In the genomic region with DNA sequence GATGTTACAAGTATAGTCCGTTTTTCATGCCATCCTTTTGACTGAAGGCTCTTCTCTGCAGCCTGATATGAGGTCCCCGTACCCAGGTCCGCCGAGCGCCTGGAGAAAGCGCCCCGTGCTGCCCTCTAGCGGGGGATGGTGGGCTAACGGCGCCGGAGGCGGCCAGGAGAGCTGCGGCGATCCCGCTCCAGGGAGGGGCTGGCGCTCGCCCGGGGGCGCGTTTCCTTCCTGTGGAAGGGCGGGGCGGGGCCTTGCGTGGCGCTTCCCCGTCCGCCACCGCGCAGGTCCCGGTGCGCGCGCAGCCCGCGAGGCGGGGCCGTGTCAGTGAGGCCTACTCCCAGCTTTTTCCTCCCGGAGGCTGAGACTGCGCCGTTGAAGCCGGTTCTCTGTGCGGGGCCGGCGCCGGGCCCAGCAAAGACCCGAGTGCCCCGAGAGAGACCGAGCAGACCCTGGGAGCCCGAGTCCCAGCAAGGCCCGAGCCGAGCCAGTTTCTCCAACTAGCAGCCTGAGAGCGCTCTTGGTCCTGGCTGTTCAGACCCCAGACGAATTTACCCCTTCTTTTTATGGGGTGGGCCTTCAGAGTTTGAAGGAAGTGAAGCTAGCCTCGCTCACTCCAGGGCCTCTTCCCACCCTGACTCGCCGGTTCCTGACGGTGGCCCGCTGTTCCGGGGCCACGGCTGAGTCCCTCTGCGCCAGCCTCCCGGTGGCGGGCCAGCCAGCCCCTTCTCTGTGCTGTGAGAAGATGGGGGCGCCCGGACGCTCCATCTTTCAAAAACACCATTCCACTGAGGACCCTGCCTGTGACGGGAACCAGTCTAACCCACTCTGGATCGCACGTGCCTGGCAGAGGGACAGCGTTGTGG, we compare ENCODE assay signal across 8 cellular contexts. TPM values are rescaled to one million over a fixed set of nuclear protein-coding genes. Genes with fewer than 3 reads are reported as not detected.
DNase-seq lines count a peak whose midpoint lies in the region; ATAC-seq and TF ChIP-seq lines count a peak whose summit lies in the region.

No MANE protein-coding gene starts in this region.

- TF ChIP-seq POLR2A in spleen (IDR thresholded peaks at IDR 0.05) = peak; percentile 29 to 91 (median 79)

- peaks cover 8 to 25% (median 15%) of the 10 kb centered on the region in 3 donors for H3K36me3 Mint-ChIP-seq in immature natural killer cell

- peaks cover 0 to 1% (median 0%) of the 10 kb centered on the region in 6 donors for H3K9me3 Mint-ChIP-seq in immature natural killer cell

- peaks cover 14 to 20% of the 10 kb centered on the region in 2 donors for H3K4me1 Mint-ChIP-seq in immature natural killer cell

- peaks cover 0 to 38% (median 31%) of the 10 kb centered on the region in 6 donors for H3K36me3 ChIP-seq in spleen

- DNase-seq in AG04450 (ENCODE audit: low read depth, low spot score) (peak; percentile 87), NCI-H2196 (lab: John Stamatoyannopoulos, UW; ENCODE audit: unreplicated experiment) (peak; percentile 98), cardiac fibroblast (ENCODE audit: low read depth in 2 of 2) (peak; percentile 96 to 98), immature natural killer cell (peak; percentile 98 to 99 (median 99)), spleen (peak; percentile 100)

- H3K4me3 ChIP-seq in AG04450 (ENCODE audit: low read depth, low read length) (peak overlapping the region; percentile 74), WI38 (ENCODE audit: low read depth, low read length) (peak overlapping the region; percentile 67), cardiac fibroblast (replicated peaks in 1 of 2; ENCODE audit: low read depth in 2 of 2, low read length in 2 of 2) (peak overlapping the region; percentile 57), spleen (peak overlapping the region; percentile 18 to 75 (median 42))

- H3K4me3 Mint-ChIP-seq in immature natural killer cell = peak overlapping the region; percentile 79 to 86 (median 83)

- peaks cover 3% of the 10 kb centered on the region; the same call in 1 of the 2 replicates for H3K9me3 ChIP-seq in AG04450 (ENCODE audit: control insufficient read depth, insufficient read depth, low read length)
- peaks cover 0 to 8% (median 0%) of the 10 kb centered on the region in 8 donors for H3K9me3 ChIP-seq in spleen

- peaks cover 9 to 40% (median 28%) of the 10 kb centered on the region in 6 donors for H3K4me1 ChIP-seq in spleen

- CTCF ChIA-PET in AG04450 (lab: Charles Lee) = interaction anchor here (0.5 to 3.6 kb wide), 66 partner anchors 8 to 705 kb away, joined by 3 to 63 read pairs (median 6); a partner anchor contains a TSS

- peaks cover 2 to 11% (median 7%) of the 10 kb centered on the region in 3 donors for H3K27me3 Mint-ChIP-seq in immature natural killer cell (ENCODE audit: low read depth in 3 of 3)

- H3K27ac Mint-ChIP-seq in immature natural killer cell = peak overlapping the region; percentile 88 to 93 (median 90)

- peak; percentile 67 for ATAC-seq in GM18870 (IDR thresholded peaks at IDR 0.05; ENCODE audit: unreplicated experiment)
- ATAC-seq in HG03135 (IDR thresholded peaks at IDR 0.05; ENCODE audit: unreplicated experiment) = peak; percentile 83

- 2 to 5% (median 2%) methylated on average over 24 to 69 of the region's 69 CpGs for WGBS in spleen, 5 donors

- TF ChIP-seq CTCF in AG04450 (IDR thresholded peaks at IDR 0.05; ENCODE audit: low read depth, low read length) (peak; percentile 94), WI38 (IDR thresholded peaks at IDR 0.05; ENCODE audit: low read depth, low read length) (peak; percentile 88), cardiac fibroblast (IDR thresholded peaks at IDR 0.05; ENCODE audit: low read depth, low read length) (peak; percentile 83), spleen (IDR thresholded peaks at IDR 0.05 in 8 of 11, conservative IDR thresholded peaks at IDR 0.05 in 3 of 11) (peak; percentile 89 to 100 (median 99))

- intact Hi-C loops in spleen (cut with DNase I; ENCODE audit: low total_unique reads) = loop anchor here (10.0 kb wide), 1 partner anchor 402 kb away; no protein-coding TSS in a partner anchor

- no peaks in the 10 kb centered on the region for H3K27me3 ChIP-seq in AG04450 (ENCODE audit: control insufficient read depth, insufficient read depth, low read length)
- no peaks in the 10 kb centered on the region for H3K27me3 ChIP-seq in spleen (replicated peaks in 1 of 7)

- POLR2A ChIA-PET in AG04450 (lab: Yijun Ruan, JAX) = interaction anchor here (0.5 to 1.9 kb wide), 8 partner anchors 9 to 453 kb away, joined by 3 to 13 read pairs (median 5); a partner anchor contains a TSS

- H3K27ac ChIP-seq in AG04450 (ENCODE audit: low read depth, low read length) = peak overlapping the region; percentile 91
- H3K27ac ChIP-seq in spleen = peak overlapping the region; percentile 84 to 98 (median 92)

RNA-seq across cellular contexts. Expression of a gene that starts 9.7 kb away (rescaled TPM):
- polyA plus RNA-seq in AG04450 (2011; rRNA removed) = 8.5 and 8.8 TPM in 2 replicates
- 7.9 TPM in 2 replicates for polyA minus RNA-seq in AG04450 (2011; rRNA and poly(A)+ RNA removed)
- polyA plus RNA-seq in immature natural killer cell = 1 to 10 TPM in 1 of 3 donors, under 1 TPM in 2; 0.58 to 2.1 (median 0.80) TPM
- total RNA-seq in spleen = 10 to 100 TPM; 27.6 to 46.2 (median 32.6) TPM
- polyA plus RNA-seq in spleen = 10 to 100 TPM; 11.2 to 23.1 (median 13.7) TPM

Comparison
In these comparisons a context has a peak if more than half of its experiments do, and no peak if none do; other contexts are left out.
1. Peak in every context shown above with its lines: DNase-seq, ATAC-seq, H3K4me3 ChIP-seq and H3K27ac ChIP-seq.